ENCODE assay signal across 14 cellular contexts in genomic region chr5:131545856-131546255, GRCh38.
DNase-seq lines count a peak whose midpoint lies in the region; ATAC-seq lines count a peak whose summit lies in the region.
"Had no signal": no experiment of that assay in that cellular context is flagged by ENCODE, and none has a peak within 500 bp of the region (broad histone marks: within the 10 kb centered on the region; RNA-seq: fewer than 3 reads in every experiment).

No MANE protein-coding gene starts in this region.

- DNase-seq in T-helper 1 cell (no peak), RKO (ENCODE audit: low spot score) (peak; percentile 46), naive B cell (no peak)
- DNase-seq in central memory CD8-positive, alpha-beta T cell (ENCODE audit: low spot score in 2 of 2): no peak
- no peak for DNase-seq in stimulated activated CD4-positive, alpha-beta T cell treated with anti-CD3 and anti-CD28 coated beads, Interleukin-1b, Interleukin-23, amount 100 ng/mL, for 48 hours
- DNase-seq: activated effector memory CD4-positive, alpha-beta T cell treated with Interleukin-2 at 50 U/mL for 16 hours; DMS79; dorsolateral prefrontal cortex; hippocampal formation; MM.1S; NCI-H345 had no signal

- no peak for ATAC-seq in central memory CD8-positive, alpha-beta T cell (replicated peaks; ENCODE audit: extremely low read depth, poor library complexity, severe bottlenecking)
- ATAC-seq in naive B cell (ENCODE audit: low read depth in 2 of 2) (no peak), HG03354 (IDR thresholded peaks at IDR 0.05; ENCODE audit: poor library complexity, severe bottlenecking, unreplicated experiment) (no peak), GM19351 (IDR thresholded peaks at IDR 0.05; ENCODE audit: unreplicated experiment) (no peak)

- no peaks in the 10 kb centered on the region for H3K9me3 Mint-ChIP-seq in T-helper 1 cell treated with Interleukin-12 subunit alpha and Interleukin-12 subunit beta and Interleukin-4 antibody, amounts not matched to agents 30 μg/mL and 1 μg/mL, for 36 hours
- no peaks in the 10 kb centered on the region for H3K9me3 Mint-ChIP-seq in central memory CD8-positive, alpha-beta T cell
- H3K9me3 Mint-ChIP-seq in naive B cell: no peaks in the 10 kb centered on the region

- H3K36me3 Mint-ChIP-seq in T-helper 1 cell treated with Interleukin-12 subunit alpha and Interleukin-12 subunit beta and Interleukin-4 antibody, amounts not matched to agents 30 μg/mL and 1 μg/mL, for 36 hours (ENCODE audit: low read depth): peaks cover 38% of the 10 kb centered on the region
- peaks cover 16% of the 10 kb centered on the region for H3K36me3 Mint-ChIP-seq in central memory CD8-positive, alpha-beta T cell (ENCODE audit: insufficient read depth)
- H3K36me3 Mint-ChIP-seq in naive B cell: peaks cover 21 to 34% of the 10 kb centered on the region in 2 donors

- H3K4me3 Mint-ChIP-seq in T-helper 1 cell treated with Interleukin-12 subunit alpha and Interleukin-12 subunit beta and Interleukin-4 antibody, amounts not matched to agents 30 μg/mL and 1 μg/mL, for 36 hours: peak overlapping the region; percentile 66
- peak overlapping the region; percentile 60 for H3K4me3 Mint-ChIP-seq in central memory CD8-positive, alpha-beta T cell
- peak overlapping the region in 7 of 8 donors; percentile 5 to 53 (median 37) for H3K4me3 Mint-ChIP-seq in naive B cell

- no peak overlapping the region for H3K27ac Mint-ChIP-seq in T-helper 1 cell treated with Interleukin-12 subunit alpha and Interleukin-12 subunit beta and Interleukin-4 antibody, amounts not matched to agents 30 μg/mL and 1 μg/mL, for 36 hours
- peak overlapping the region; percentile 15 for H3K27ac Mint-ChIP-seq in central memory CD8-positive, alpha-beta T cell (ENCODE audit: low read depth)
- peak overlapping the region in 2 of 6 donors; percentile 35 to 55 for H3K27ac Mint-ChIP-seq in naive B cell

- H3K4me1 Mint-ChIP-seq in T-helper 1 cell treated with Interleukin-12 subunit alpha and Interleukin-12 subunit beta and Interleukin-4 antibody, amounts not matched to agents 30 μg/mL and 1 μg/mL, for 36 hours (ENCODE audit: low read depth): peaks cover 61% of the 10 kb centered on the region
- H3K4me1 Mint-ChIP-seq in central memory CD8-positive, alpha-beta T cell: peaks cover 67% of the 10 kb centered on the region
- peaks cover 35 to 53% (median 49%) of the 10 kb centered on the region in 3 donors for H3K4me1 Mint-ChIP-seq in naive B cell

- no peaks in the 10 kb centered on the region for H3K27me3 Mint-ChIP-seq in T-helper 1 cell treated with Interleukin-12 subunit alpha and Interleukin-12 subunit beta and Interleukin-4 antibody, amounts not matched to agents 30 μg/mL and 1 μg/mL, for 36 hours (ENCODE audit: low read depth)
- H3K27me3 Mint-ChIP-seq in central memory CD8-positive, alpha-beta T cell: no peaks in the 10 kb centered on the region
- no peaks in the 10 kb centered on the region for H3K27me3 Mint-ChIP-seq in naive B cell
